In genomic region chr6:166996406-166996805, GRCh38 we compare ENCODE assay signal across 17 cellular contexts. TPM values are rescaled to one million over a fixed set of nuclear protein-coding genes. Genes with fewer than 3 reads are reported as not detected.
DNase-seq lines count a peak whose midpoint lies in the region; ATAC-seq, FAIRE-seq and TF ChIP-seq lines count a peak whose summit lies in the region.
"Had no signal": no experiment of that assay in that cellular context is flagged by ENCODE, and none has a peak within 500 bp of the region (broad histone marks: within the 10 kb centered on the region; RNA-seq: fewer than 3 reads in every experiment).

No MANE protein-coding gene starts in this region.

- no peak for DNase-seq in Karpas-422
- DNase-seq in RCC 7860 (ENCODE audit: low spot score) = peak; percentile 51
- peak; percentile 4 for DNase-seq in mammary epithelial cell
- peak; percentile 50 for DNase-seq in non-pigmented ciliary epithelial cell (ENCODE audit: low read depth)
- no peak for DNase-seq in NCI-H2171 treated with DMSO at 0.1 percent for 48 hours (lab: John Stamatoyannopoulos, UW)
- DNase-seq: activated CD4-positive, alpha-beta T cell treated with anti-CD3 and anti-CD28 coated beads for 1 hour; DMS53; mesendoderm; NCI-H1694; NCI-H510A; PC-3 had no signal

- H3K4me2 ChIP-seq in Karpas-422 (ENCODE audit: low read depth, low read length, poor library complexity, severe bottlenecking) (peak overlapping the region; percentile 58), mammary epithelial cell (ENCODE audit: insufficient read depth, low read depth, low read length) (no peak overlapping the region)
- H3K4me2 ChIP-seq: neural progenitor cell had no signal

- no peak for ATAC-seq in HG03442 (IDR thresholded peaks at IDR 0.05; ENCODE audit: unreplicated experiment)
- no peak for ATAC-seq in HG03565 (IDR thresholded peaks at IDR 0.05; ENCODE audit: unreplicated experiment)
- ATAC-seq: gastroesophageal sphincter, PC-3 had no signal

- dilution Hi-C loops in mammary epithelial cell (cut with HindIII; ENCODE audit: low sequenced_read_pairs) = no loop called here

- CTCF ChIA-PET in mammary epithelial cell (lab: Charles Lee; ENCODE audit: low non-redundant PET) = no interaction called here

- H3K4me1 ChIP-seq in Karpas-422 (ENCODE audit: low read length) (peaks cover 30% of the 10 kb centered on the region), mammary epithelial cell (ENCODE audit: insufficient read depth, low read length) (peaks cover 14% of the 10 kb centered on the region)

- H3K79me2 ChIP-seq in Karpas-422 (ENCODE audit: low read length) = peaks cover 94% of the 10 kb centered on the region
- peaks cover 88% of the 10 kb centered on the region for H3K79me2 ChIP-seq in mammary epithelial cell (ENCODE audit: insufficient read depth, low read length)

- H3K27me3 ChIP-seq in Karpas-422 (ENCODE audit: low read length) (no peaks in the 10 kb centered on the region), mammary epithelial cell (ENCODE audit: insufficient read depth, low read length) (no peaks in the 10 kb centered on the region)
- H3K27me3 ChIP-seq: gastroesophageal sphincter, neural progenitor cell, right atrium auricular region, suprapubic skin had no signal

- 85% methylated on average over 7 of the region's 7 CpGs for WGBS in mammary epithelial cell (ENCODE audit: low coverage, missing lambda C conversion rate)

- no peaks in the 10 kb centered on the region for H3K9me3 ChIP-seq in Karpas-422 (ENCODE audit: low read length)
- no peaks in the 10 kb centered on the region for H3K9me3 ChIP-seq in mammary epithelial cell (replicated peaks; ENCODE audit: insufficient read depth, low read length)
- H3K9me3 ChIP-seq: gastroesophageal sphincter, right atrium auricular region, suprapubic skin had no signal

- H3K36me3 ChIP-seq in Karpas-422 (ENCODE audit: insufficient read depth, low read length) (peaks cover 27% of the 10 kb centered on the region; the same call in 1 of the 2 replicates), mammary epithelial cell (ENCODE audit: insufficient read depth, low read length) (no peaks in the 10 kb centered on the region)
- H3K36me3 ChIP-seq: gastroesophageal sphincter, neural progenitor cell, right atrium auricular region, suprapubic skin had no signal

- H3K27ac ChIP-seq in Karpas-422 (ENCODE audit: low read length) (no peak overlapping the region), mammary epithelial cell (ENCODE audit: insufficient read depth, low read depth, low read length) (no peak overlapping the region)
- H3K27ac ChIP-seq: gastroesophageal sphincter, neural progenitor cell, right atrium auricular region, suprapubic skin had no signal

- no peak for TF ChIP-seq CTCF in mammary epithelial cell (conservative IDR thresholded peaks at IDR 0.05 in 1 of 2, IDR thresholded peaks at IDR 0.05 in 1 of 2; ENCODE audit: extremely low read depth in 1 of 2, insufficient read depth in 1 of 2, low read depth in 1 of 2, low read length in 2 of 2)

- FAIRE-seq in RCC 7860 (lab: Jason Lieb, UNC) = no peak

- no peak overlapping the region for H3K4me3 ChIP-seq in Karpas-422 (ENCODE audit: low read length)
- no peak overlapping the region for H3K4me3 ChIP-seq in mammary epithelial cell (replicated peaks in 1 of 3; ENCODE audit: insufficient read depth in 1 of 3, low read depth in 2 of 3, low read length in 3 of 3)
- H3K4me3 ChIP-seq: gastroesophageal sphincter, neural progenitor cell, right atrium auricular region, suprapubic skin had no signal

- no peak overlapping the region for H2AFZ ChIP-seq in Karpas-422 (ENCODE audit: low read length)
- no peak overlapping the region for H2AFZ ChIP-seq in mammary epithelial cell (ENCODE audit: low read depth, low read length)
- H2AFZ ChIP-seq: neural progenitor cell had no signal

- intact Hi-C loops in mammary epithelial cell (cut with micrococcal nuclease) = loop anchor here (10.0 kb wide), 1 partner anchor 372 kb away; the partner anchor contains the start of gene RPS6KA2

- H4K20me1 ChIP-seq in Karpas-422 (ENCODE audit: insufficient read depth, low read depth, low read length) (peaks cover 8% of the 10 kb centered on the region; the same call in 1 of the 2 replicates), mammary epithelial cell (ENCODE audit: insufficient read depth, low read length) (no peaks in the 10 kb centered on the region)

- no peaks in the 10 kb centered on the region for H3K9me2 ChIP-seq in Karpas-422 (replicated peaks; ENCODE audit: insufficient read depth, low read length)

- BruUV-seq in mammary epithelial cell (replicated peaks; lab: Mats Ljungman, UMichigan) = no TSS peak

- in situ Hi-C loops in mammary epithelial cell (cut with MboI; ENCODE audit: low sequenced_read_pairs in 2 of 2) = loop anchor here in 1 of 2 donors (25.0 kb wide), 1 partner anchor 209 kb away; no protein-coding TSS in a partner anchor

- H3K9ac ChIP-seq in Karpas-422 (ENCODE audit: low read length) (no peak overlapping the region), mammary epithelial cell (ENCODE audit: insufficient read depth, low read length) (no peak overlapping the region)
- H3K9ac ChIP-seq: neural progenitor cell had no signal

RNA-seq across cellular contexts. Expression of gene CEP43, which starts 2.8 kb away (rescaled TPM):
- total RNA-seq in Karpas-422 (2014; rRNA removed; shearing (Covaris generic); ENCODE audit: low replicate concordance) = 18.5 and 19.5 TPM in 2 replicates
- total RNA-seq in mammary epithelial cell = 10 to 100 TPM; 16.3 to 17.3 TPM
- 7.0 TPM for polyA plus RNA-seq in mammary epithelial cell
- polyA minus RNA-seq in mammary epithelial cell = 18.5 TPM

RNA-seq across cellular contexts. Expression of gene RNASET2, which starts 40.1 kb away (rescaled TPM):
- 147 and 246 TPM in 2 replicates for total RNA-seq in Karpas-422 (2014; rRNA removed; shearing (Covaris generic); ENCODE audit: low replicate concordance)
- total RNA-seq in mammary epithelial cell = 10 to 100 TPM; 17.0 to 18.7 TPM
- polyA plus RNA-seq in mammary epithelial cell = 14.0 TPM
- 9.8 TPM for polyA minus RNA-seq in mammary epithelial cell

Comparison
In these comparisons a context has a peak if more than half of its experiments do, and no peak if none do; other contexts are left out.
1. DNase-seq: peak in RCC 7860 (single experiment), mammary epithelial cell (single experiment) and non-pigmented ciliary epithelial cell (single experiment); none in Karpas-422 (single experiment) and NCI-H2171 treated with DMSO at 0.1 percent for 48 hours (single experiment).